In genomic region chr1:64986903-64987871, GRCh38 we compare ENCODE assay signal across 8 cellular contexts. TPM values are rescaled to one million over a fixed set of nuclear protein-coding genes. Genes with fewer than 3 reads are reported as not detected.
DNase-seq lines count a peak whose midpoint lies in the region; ATAC-seq, FAIRE-seq and TF ChIP-seq lines count a peak whose summit lies in the region.
"Had no signal": no experiment of that assay in that cellular context is flagged by ENCODE, and none has a peak within 500 bp of the region (broad histone marks: within the 10 kb centered on the region; RNA-seq: fewer than 3 reads in every experiment).

No MANE protein-coding gene starts in this region.

- intact Hi-C loops in OCI-LY7 (cut with micrococcal nuclease; ENCODE audit: unreplicated experiment): no loop called here
- intact Hi-C loops in uterus (cut with DNase I; ENCODE audit: low total_unique reads): no loop called here

- POLR2A ChIA-PET in OCI-LY7 (lab: Charles Lee): interaction anchor here (0.6 to 1.0 kb wide), 3 partner anchors 31 to 77 kb away, joined by 3 read pairs; no protein-coding TSS in a partner anchor

- no peaks in the 10 kb centered on the region for H3K36me3 ChIP-seq in OCI-LY7 (ENCODE audit: insufficient read depth, low read length)
- no peaks in the 10 kb centered on the region for H3K36me3 ChIP-seq in small intestine (ENCODE audit: control insufficient read depth in 2 of 2, insufficient read depth in 2 of 2, low read length in 2 of 2)
- no peaks in the 10 kb centered on the region for H3K36me3 ChIP-seq in uterus

- DNase-seq in OCI-LY7 (ENCODE audit: low spot score) (peak; percentile 12), small intestine (peak; percentile 61), NCI-H526 treated with DMSO at 0.1 percent for 48 hours (lab: John Stamatoyannopoulos, UW) (no peak), A172 (ENCODE audit: low spot score) (no peak), uterus (no peak)
- DNase-seq: amniotic stem cell had no signal

- no peak overlapping the region for H3K27ac ChIP-seq in OCI-LY7 (ENCODE audit: low read depth, low read length, poor library complexity, severe bottlenecking)
- H3K27ac ChIP-seq in small intestine (ENCODE audit: low read depth in 1 of 2, low read length in 1 of 2): no peak overlapping the region
- H3K27ac ChIP-seq in uterus: no peak overlapping the region

- H3K79me2 ChIP-seq in OCI-LY7 (ENCODE audit: insufficient read depth, low read depth, low read length): no peaks in the 10 kb centered on the region

- no peaks in the 10 kb centered on the region for H4K20me1 ChIP-seq in OCI-LY7 (ENCODE audit: insufficient read depth, low read length)

- H3K9me3 ChIP-seq in OCI-LY7 (ENCODE audit: low read length) (no peaks in the 10 kb centered on the region), small intestine (ENCODE audit: control insufficient read depth, low read depth) (no peaks in the 10 kb centered on the region), uterus (no peaks in the 10 kb centered on the region)

- peak; percentile 85 for ATAC-seq in GM19025 (IDR thresholded peaks at IDR 0.05; ENCODE audit: low read depth, unreplicated experiment)
- ATAC-seq in HG02870 (IDR thresholded peaks at IDR 0.05; ENCODE audit: unreplicated experiment): peak; percentile 97

- CTCF ChIA-PET in OCI-LY7 (lab: Charles Lee; ENCODE audit: unreplicated experiment): interaction anchor here (0.8 kb wide), 1 partner anchor 15 kb away, joined by 3 read pairs; no protein-coding TSS in a partner anchor

- H3K4me3 ChIP-seq in OCI-LY7 (ENCODE audit: low read depth, low read length, poor library complexity, severe bottlenecking) (no peak overlapping the region), small intestine (ENCODE audit: low read depth in 1 of 2, low read length in 2 of 2) (no peak overlapping the region), uterus (no peak overlapping the region)

- no peak overlapping the region for H2AFZ ChIP-seq in OCI-LY7 (ENCODE audit: low read length)

- no peak for FAIRE-seq in small intestine (lab: Jason Lieb, UNC)

- 11 to 65% (median 30%) methylated on average over 3 of the region's 3 CpGs for WGBS in small intestine, 3 donors

- no peak for TF ChIP-seq POLR2A in uterus (IDR thresholded peaks at IDR 0.05)

- H3K9me2 ChIP-seq in OCI-LY7 (ENCODE audit: insufficient read depth, low read length): no peaks in the 10 kb centered on the region

- no peak for TF ChIP-seq CTCF in OCI-LY7 (conservative IDR thresholded peaks at IDR 0.05; ENCODE audit: low read length)
- TF ChIP-seq CTCF in uterus (IDR thresholded peaks at IDR 0.05): no peak

- H3K27me3 ChIP-seq in small intestine (ENCODE audit: control insufficient read depth in 2 of 2, insufficient read depth in 2 of 2, low read length in 2 of 2): no peaks in the 10 kb centered on the region
- no peaks in the 10 kb centered on the region for H3K27me3 ChIP-seq in uterus

- BruUV-seq in OCI-LY7 (replicated peaks; lab: Mats Ljungman, UMichigan): no TSS peak

- H3K4me2 ChIP-seq in OCI-LY7 (ENCODE audit: low read length): no peak overlapping the region

- H3K4me1 ChIP-seq in OCI-LY7 (ENCODE audit: insufficient read depth, low read length, poor library complexity, severe bottlenecking) (peaks cover 5% of the 10 kb centered on the region), small intestine (ENCODE audit: control insufficient read depth in 2 of 2, insufficient read depth in 1 of 2, low read depth in 1 of 2, low read length in 1 of 2) (no peaks in the 10 kb centered on the region), uterus (no peaks in the 10 kb centered on the region)

RNA-seq across cellular contexts. Expression of gene JAK1, which starts 20.8 kb away (rescaled TPM):
- 66.9 and 72.6 TPM in 2 replicates for total RNA-seq in OCI-LY7 (2014; rRNA removed; shearing (Covaris generic))
- total RNA-seq in OCI-LY7 (2022) (86.8 and 106 TPM in 2 replicates), uterus (100 to 1,000 TPM in 3 of 4 donors, 10 to 100 TPM in 1; 70.9 to 136 (median 125) TPM)
- polyA plus RNA-seq in small intestine: 10 to 100 TPM; 29.4 to 33.3 (median 31.9) TPM
- total RNA-seq in A172 (2014; rRNA removed; shearing (Covaris generic)): 61.4 and 70.5 TPM in 2 replicates

Comparison
In these comparisons a context has a peak if more than half of its experiments do, and no peak if none do; other contexts are left out.
1. DNase-seq: peak in OCI-LY7 (single experiment) and small intestine (single experiment); none in NCI-H526 treated with DMSO at 0.1 percent for 48 hours (single experiment), A172 (single experiment) and uterus (0 of 2).